Comparison of ENCODE assay signal across 1 cellular context in the genomic region with DNA sequence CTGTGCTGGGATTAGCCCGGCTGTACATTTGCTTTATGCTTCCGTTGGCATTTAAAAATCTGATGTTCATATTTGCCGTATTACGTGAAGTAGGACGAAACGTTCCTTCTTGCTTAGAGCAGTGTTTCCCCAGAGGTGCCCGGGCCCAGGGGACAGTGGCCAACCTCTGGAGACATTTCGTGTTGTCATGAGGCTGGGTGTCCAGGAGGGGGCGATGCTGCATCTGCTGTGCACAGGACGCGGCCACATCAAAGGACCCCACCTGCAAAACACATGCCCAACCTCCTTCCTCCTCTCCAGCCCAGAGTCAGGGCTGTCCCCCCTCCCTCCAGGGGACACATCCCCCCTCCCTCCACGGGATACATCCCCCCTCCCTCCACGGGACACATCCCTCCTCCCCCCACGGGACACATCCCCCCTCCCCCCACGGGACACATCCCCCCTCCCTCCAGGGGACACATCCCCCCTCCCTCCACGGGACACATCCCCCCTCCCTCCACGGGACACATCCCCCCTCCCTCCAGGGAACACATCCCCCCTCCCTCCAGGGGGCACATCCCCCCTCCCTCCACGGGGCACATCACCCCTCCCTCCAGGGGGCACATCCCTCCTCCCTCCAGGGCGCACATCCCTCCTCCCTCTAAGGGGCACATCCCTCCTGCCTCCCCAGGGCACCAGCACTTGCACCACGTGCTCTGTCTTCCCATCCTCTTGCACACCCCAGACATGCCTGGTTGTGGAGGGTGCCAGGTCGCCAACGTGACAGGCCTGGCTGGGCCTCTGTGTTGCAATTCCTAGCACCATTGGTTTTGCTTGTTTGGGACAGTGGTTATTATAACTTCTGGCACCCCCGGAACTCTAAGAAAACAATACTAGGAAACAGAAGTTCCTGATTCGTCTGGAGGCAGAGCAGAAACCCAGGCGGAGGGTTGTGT.
TF ChIP-seq lines count a peak whose summit lies in the region.

No MANE protein-coding gene starts in this region.

TF ChIP-seq in K562, 482 proteins besides CTCF, POLR2A, EP300 and RAD21 (continued from another document):
- TF ChIP-seq, protein P1, sequence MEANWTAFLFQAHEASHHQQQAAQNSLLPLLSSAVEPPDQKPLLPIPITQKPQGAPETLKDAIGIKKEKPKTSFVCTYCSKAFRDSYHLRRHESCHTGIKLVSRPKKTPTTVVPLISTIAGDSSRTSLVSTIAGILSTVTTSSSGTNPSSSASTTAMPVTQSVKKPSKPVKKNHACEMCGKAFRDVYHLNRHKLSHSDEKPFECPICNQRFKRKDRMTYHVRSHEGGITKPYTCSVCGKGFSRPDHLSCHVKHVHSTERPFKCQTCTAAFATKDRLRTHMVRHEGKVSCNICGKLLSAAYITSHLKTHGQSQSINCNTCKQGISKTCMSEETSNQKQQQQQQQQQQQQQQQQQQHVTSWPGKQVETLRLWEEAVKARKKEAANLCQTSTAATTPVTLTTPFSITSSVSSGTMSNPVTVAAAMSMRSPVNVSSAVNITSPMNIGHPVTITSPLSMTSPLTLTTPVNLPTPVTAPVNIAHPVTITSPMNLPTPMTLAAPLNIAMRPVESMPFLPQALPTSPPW (CRISPR knock-in tag; IDR thresholded peaks at IDR 0.05): peak; percentile 36; the same call in 1 of the 2 replicates
- peak; percentile 58 for TF ChIP-seq SMC3 (conservative IDR thresholded peaks at IDR 0.05; ENCODE audit: insufficient read depth, low read depth, low read length)
- TF ChIP-seq, protein P2, sequence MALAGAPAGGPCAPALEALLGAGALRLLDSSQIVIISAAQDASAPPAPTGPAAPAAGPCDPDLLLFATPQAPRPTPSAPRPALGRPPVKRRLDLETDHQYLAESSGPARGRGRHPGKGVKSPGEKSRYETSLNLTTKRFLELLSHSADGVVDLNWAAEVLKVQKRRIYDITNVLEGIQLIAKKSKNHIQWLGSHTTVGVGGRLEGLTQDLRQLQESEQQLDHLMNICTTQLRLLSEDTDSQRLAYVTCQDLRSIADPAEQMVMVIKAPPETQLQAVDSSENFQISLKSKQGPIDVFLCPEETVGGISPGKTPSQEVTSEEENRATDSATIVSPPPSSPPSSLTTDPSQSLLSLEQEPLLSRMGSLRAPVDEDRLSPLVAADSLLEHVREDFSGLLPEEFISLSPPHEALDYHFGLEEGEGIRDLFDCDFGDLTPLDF (CRISPR knock-in tag; IDR thresholded peaks at IDR 0.05): no peak
- TF ChIP-seq LEF1 (IDR thresholded peaks at IDR 0.05): peak; percentile 72
- TF ChIP-seq, protein P3, sequence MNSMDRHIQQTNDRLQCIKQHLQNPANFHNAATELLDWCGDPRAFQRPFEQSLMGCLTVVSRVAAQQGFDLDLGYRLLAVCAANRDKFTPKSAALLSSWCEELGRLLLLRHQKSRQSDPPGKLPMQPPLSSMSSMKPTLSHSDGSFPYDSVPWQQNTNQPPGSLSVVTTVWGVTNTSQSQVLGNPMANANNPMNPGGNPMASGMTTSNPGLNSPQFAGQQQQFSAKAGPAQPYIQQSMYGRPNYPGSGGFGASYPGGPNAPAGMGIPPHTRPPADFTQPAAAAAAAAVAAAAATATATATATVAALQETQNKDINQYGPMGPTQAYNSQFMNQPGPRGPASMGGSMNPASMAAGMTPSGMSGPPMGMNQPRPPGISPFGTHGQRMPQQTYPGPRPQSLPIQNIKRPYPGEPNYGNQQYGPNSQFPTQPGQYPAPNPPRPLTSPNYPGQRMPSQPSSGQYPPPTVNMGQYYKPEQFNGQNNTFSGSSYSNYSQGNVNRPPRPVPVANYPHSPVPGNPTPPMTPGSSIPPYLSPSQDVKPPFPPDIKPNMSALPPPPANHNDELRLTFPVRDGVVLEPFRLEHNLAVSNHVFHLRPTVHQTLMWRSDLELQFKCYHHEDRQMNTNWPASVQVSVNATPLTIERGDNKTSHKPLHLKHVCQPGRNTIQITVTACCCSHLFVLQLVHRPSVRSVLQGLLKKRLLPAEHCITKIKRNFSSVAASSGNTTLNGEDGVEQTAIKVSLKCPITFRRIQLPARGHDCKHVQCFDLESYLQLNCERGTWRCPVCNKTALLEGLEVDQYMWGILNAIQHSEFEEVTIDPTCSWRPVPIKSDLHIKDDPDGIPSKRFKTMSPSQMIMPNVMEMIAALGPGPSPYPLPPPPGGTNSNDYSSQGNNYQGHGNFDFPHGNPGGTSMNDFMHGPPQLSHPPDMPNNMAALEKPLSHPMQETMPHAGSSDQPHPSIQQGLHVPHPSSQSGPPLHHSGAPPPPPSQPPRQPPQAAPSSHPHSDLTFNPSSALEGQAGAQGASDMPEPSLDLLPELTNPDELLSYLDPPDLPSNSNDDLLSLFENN (IDR thresholded peaks at IDR 0.05; ENCODE audit: low read depth in 2 of 2, low read length in 2 of 2): no peak
- no peak for TF ChIP-seq ZBTB7A (IDR thresholded peaks at IDR 0.05; ENCODE audit: borderline replicate concordance, control insufficient read depth, low read depth, low read length)
- TF ChIP-seq, protein P4, sequence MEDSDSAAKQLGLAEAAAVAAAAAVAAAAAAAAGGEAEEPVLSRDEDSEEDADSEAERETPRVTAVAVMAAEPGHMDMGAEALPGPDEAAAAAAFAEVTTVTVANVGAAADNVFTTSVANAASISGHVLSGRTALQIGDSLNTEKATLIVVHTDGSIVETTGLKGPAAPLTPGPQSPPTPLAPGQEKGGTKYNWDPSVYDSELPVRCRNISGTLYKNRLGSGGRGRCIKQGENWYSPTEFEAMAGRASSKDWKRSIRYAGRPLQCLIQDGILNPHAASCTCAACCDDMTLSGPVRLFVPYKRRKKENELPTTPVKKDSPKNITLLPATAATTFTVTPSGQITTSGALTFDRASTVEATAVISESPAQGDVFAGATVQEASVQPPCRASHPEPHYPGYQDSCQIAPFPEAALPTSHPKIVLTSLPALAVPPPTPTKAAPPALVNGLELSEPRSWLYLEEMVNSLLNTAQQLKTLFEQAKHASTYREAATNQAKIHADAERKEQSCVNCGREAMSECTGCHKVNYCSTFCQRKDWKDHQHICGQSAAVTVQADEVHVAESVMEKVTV (CRISPR knock-in tag; IDR thresholded peaks at IDR 0.05): peak; percentile 21; the same call in 1 of the 2 replicates
- no peak for TF ChIP-seq MEIS2 (IDR thresholded peaks at IDR 0.05; ENCODE audit: partially characterized antibody)
- TF ChIP-seq RCOR1 (IDR thresholded peaks at IDR 0.05; ENCODE audit: borderline replicate concordance in 1 of 2, low read depth in 2 of 2, low read length in 2 of 2): 0 out of 4 replicates have a peak, but pooled peaks of 1 of the 2 experiments have one; percentile 22
- TF ChIP-seq KLF10 (CRISPR knock-in tag; IDR thresholded peaks at IDR 0.05): no peak
- TF ChIP-seq TCF7L2 (IDR thresholded peaks at IDR 0.05; ENCODE audit: low read depth, low read length): peak; percentile 83
- TF ChIP-seq TCF7 (IDR thresholded peaks at IDR 0.05; ENCODE audit: borderline replicate concordance): peak; percentile 98
